ENCODE assay signal across 34 cellular contexts in the genomic region with DNA sequence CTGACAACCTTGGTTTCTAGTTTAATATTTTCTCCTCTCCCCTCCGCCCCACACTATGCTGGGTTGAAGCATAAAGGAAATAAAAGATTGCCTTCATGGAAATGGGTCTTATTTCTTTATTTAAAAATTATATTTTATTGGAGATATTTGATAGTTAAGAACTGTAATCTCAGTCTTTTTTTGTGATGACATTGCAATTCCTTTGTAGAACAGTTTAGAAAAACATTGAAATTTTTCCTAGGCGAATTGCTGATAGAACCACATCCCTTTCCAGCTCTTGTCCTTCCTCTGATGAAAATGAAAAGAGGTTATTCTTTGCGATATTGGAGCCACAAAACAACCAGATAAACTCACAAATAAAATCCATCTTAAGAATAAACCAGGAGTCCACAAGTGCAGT.
"Had no signal": no experiment of that assay in that cellular context is flagged by ENCODE, and none has a peak within 500 bp of the region (broad histone marks: within the 10 kb centered on the region; RNA-seq: fewer than 3 reads in every experiment).

No MANE protein-coding gene starts in this region.

- H3K36me3 ChIP-seq: adrenal gland, brain microvascular endothelial cell, breast epithelium had no signal

- H3K27ac ChIP-seq: adrenal gland, body of pancreas, brain microvascular endothelial cell, breast epithelium, VCaP had no signal

- DNase-seq: activated B cell treated with CpG ODN at 0.5 μM for 24 hours; activated CD4-positive, alpha-beta memory T cell treated with anti-CD3 and anti-CD28 coated beads for 36 hours; activated CD4-positive, alpha-beta T cell treated with anti-CD3 and anti-CD28 coated beads for 4 hours; activated CD4-positive, alpha-beta T cell treated with anti-CD3 and anti-CD28 coated beads, Interleukin-2, amount 10 ng/mL, durations not matched to agents 24 days and 14 days; activated CD4-positive, alpha-beta T cell treated with anti-CD3 and anti-CD28 coated beads, Interleukin-2, amount 50 U/mL, for 1 hour; activated CD4-positive, alpha-beta T cell treated with anti-CD3 and anti-CD28 coated beads, Interleukin-2, amount 50 U/mL, for 4 hours; activated CD4-positive, CD25-positive, alpha-beta regulatory T cell treated with anti-CD3 and anti-CD28 coated beads, Interleukin-2, amount 50 U/mL, for 72 hours; activated CD8-positive, alpha-beta memory T cell treated with anti-CD3 and anti-CD28 coated beads, Interleukin-2, amount 50 U/mL, for 4 hours; activated CD8-positive, alpha-beta T cell treated with anti-CD3 and anti-CD28 coated beads for 36 hours; activated effector memory CD4-positive, alpha-beta T cell treated with anti-CD3 and anti-CD28 coated beads, Interleukin-2, amount 50 U/mL, for 16 hours; activated gamma-delta T cell treated with Interleukin-2 at 50 U/mL for 16 hours; activated naive CD4-positive, alpha-beta T cell; activated naive CD4-positive, alpha-beta T cell treated with anti-CD3 and anti-CD28 coated beads for 36 hours; activated naive CD4-positive, alpha-beta T cell treated with anti-CD3 and anti-CD28 coated beads, Interleukin-2, amount 50 U/mL, for 16 hours; activated naive CD8-positive, alpha-beta T cell treated with anti-CD3 and anti-CD28 coated beads for 36 hours; activated T-cell treated with anti-CD3 and anti-CD28 coated beads for 4 hours; activated T-cell treated with anti-CD3 and anti-CD28 coated beads, Interleukin-2, amount 50 U/mL, for 1 hour; activated T-cell treated with anti-CD3 and anti-CD28 coated beads, Interleukin-2, amount 50 U/mL, for 4 hours; activated T-cell treated with anti-CD3 and anti-CD28 coated beads, Interleukin-2, amount 50 U/mL, for 72 hours; adrenal gland; amniotic stem cell; aorta; body of pancreas; brain microvascular endothelial cell; central memory CD4-positive, alpha-beta T cell; T-helper 2 cell; T-helper 9 cell had no signal

- H3K4me1 ChIP-seq: adrenal gland, body of pancreas, breast epithelium had no signal

- H3K9me3 ChIP-seq: adrenal gland, body of pancreas, breast epithelium had no signal

- H3K4me3 ChIP-seq: adrenal gland, body of pancreas, breast epithelium had no signal

- H3K27me3 ChIP-seq: adrenal gland, body of pancreas, brain microvascular endothelial cell, breast epithelium had no signal

- FAIRE-seq: astrocyte, colon, TTC549 had no signal

- ATAC-seq: activated CD8-positive, alpha-beta T cell treated with anti-CD3 and anti-CD28 coated beads for 36 hours; activated naive CD4-positive, alpha-beta T cell treated with anti-CD3 and anti-CD28 coated beads, Interleukin-2, amount 50 U/mL, for 72 hours; activated T-cell treated with anti-CD3 and anti-CD28 coated beads, Interleukin-2, amount 50 U/mL, for 4 hours; activated T-cell treated with anti-CD3 and anti-CD28 coated beads, Interleukin-2, amount 50 U/mL, for 72 hours; activated T-helper 17 cell treated with anti-CD3 and anti-CD28 coated beads, Interleukin-2, amount 50 U/mL, for 72 hours; body of pancreas had no signal
